22 cellular contexts compared by ENCODE assay signal in genomic region chr4:75742451-75742850, GRCh38. TPM values are rescaled to one million over a fixed set of nuclear protein-coding genes. Genes with fewer than 3 reads are reported as not detected.
DNase-seq lines count a peak whose midpoint lies in the region; TF ChIP-seq lines count a peak whose summit lies in the region.
"Had no signal": no experiment of that assay in that cellular context is flagged by ENCODE, and none has a peak within 500 bp of the region (broad histone marks: within the 10 kb centered on the region; RNA-seq: fewer than 3 reads in every experiment).

No MANE protein-coding gene starts in this region.

- TF ChIP-seq CTCF in fibroblast of the aortic adventitia (IDR thresholded peaks at IDR 0.05; ENCODE audit: insufficient read depth, low read length) = no peak
- no peak for TF ChIP-seq CTCF in brain microvascular endothelial cell (IDR thresholded peaks at IDR 0.05; ENCODE audit: low read depth, low read length, missing control alignments)

- H3K27me3 ChIP-seq in trophoblast cell (ENCODE audit: insufficient read depth, low read length) = no peaks in the 10 kb centered on the region
- H3K27me3 ChIP-seq in brain microvascular endothelial cell (replicated peaks) = no peaks in the 10 kb centered on the region
- H3K27me3 ChIP-seq: BE2C, BLaER1 had no signal

- H3K27ac ChIP-seq in trophoblast cell (ENCODE audit: low read depth, low read length) = no peak overlapping the region
- no peak overlapping the region for H3K27ac ChIP-seq in brain microvascular endothelial cell
- H3K27ac ChIP-seq: BLaER1 had no signal

- no peak overlapping the region for H4K91ac ChIP-seq in trophoblast cell (ENCODE audit: low read depth, low read length)

- H3K79me2 ChIP-seq in trophoblast cell (ENCODE audit: control insufficient read depth, insufficient read depth, low read length, poor library complexity) = no peaks in the 10 kb centered on the region

- peak; percentile 15 for DNase-seq in fibroblast of the aortic adventitia (ENCODE audit: low read depth)
- DNase-seq in trophoblast cell = peak; percentile 38 to 98
- peak; percentile 3 for DNase-seq in superior temporal gyrus (ENCODE audit: extremely low spot score)
- DNase-seq in GF-D8 (lab: John Stamatoyannopoulos, UW) = no peak
- no peak for DNase-seq in brain microvascular endothelial cell
- DNase-seq in activated T-cell treated with anti-CD3 and anti-CD28 coated beads, Interleukin-2, amount 50 U/mL, for 48 hours = no peak
- DNase-seq: 8988T; ACHN; BE2C; C1 segment of cervical spinal cord; CD4-positive, alpha-beta memory T cell; CD4-positive, CD25-positive, alpha-beta regulatory T cell; CD8-positive, alpha-beta memory T cell; COR-L47; DMS 273 treated with DMSO at 0.1 percent for 48 hours; DMS153; DMS53; DMS79; DND-41; EL; GDM1 had no signal

- no peaks in the 10 kb centered on the region for H3K4me1 ChIP-seq in trophoblast cell (ENCODE audit: control insufficient read depth in 1 of 2, insufficient read depth in 2 of 2, low read length in 2 of 2)
- H3K4me1 ChIP-seq: BE2C had no signal

- no peak overlapping the region for H2BK120ac ChIP-seq in trophoblast cell (ENCODE audit: insufficient read depth, low read length, poor library complexity)

- H3K23ac ChIP-seq in trophoblast cell (ENCODE audit: low read length) = no peak overlapping the region

- no peak overlapping the region for H2AK5ac ChIP-seq in trophoblast cell (ENCODE audit: low read length)

- H2BK5ac ChIP-seq in trophoblast cell (ENCODE audit: low read depth, low read length, poor library complexity) = no peak overlapping the region

- no peak overlapping the region for H4K12ac ChIP-seq in trophoblast cell (ENCODE audit: low read depth, low read length)

- H4K8ac ChIP-seq in trophoblast cell (ENCODE audit: low read depth, low read length) = no peak overlapping the region

- no peak overlapping the region for H3K4ac ChIP-seq in trophoblast cell (ENCODE audit: low read depth, low read length)

- no peaks in the 10 kb centered on the region for H3K36me3 ChIP-seq in trophoblast cell (ENCODE audit: control insufficient read depth in 1 of 2, insufficient read depth in 2 of 2, low read length in 2 of 2)
- H3K36me3 ChIP-seq in brain microvascular endothelial cell (replicated peaks) = no peaks in the 10 kb centered on the region
- H3K36me3 ChIP-seq: BE2C had no signal

- H3K9me3 ChIP-seq in trophoblast cell (ENCODE audit: insufficient read depth, low read depth, low read length) = no peaks in the 10 kb centered on the region
- H3K9me3 ChIP-seq: BE2C had no signal

- no peak overlapping the region for H3K18ac ChIP-seq in trophoblast cell (ENCODE audit: low read length)

- H2BK12ac ChIP-seq in trophoblast cell (ENCODE audit: low read length) = no peak overlapping the region

- no peak overlapping the region for H3K14ac ChIP-seq in trophoblast cell (ENCODE audit: low read length)

- H2AFZ ChIP-seq in trophoblast cell (ENCODE audit: insufficient read depth, low read length, poor library complexity) = no peak overlapping the region

- in situ Hi-C loops in brain microvascular endothelial cell (cut with HindIII; ENCODE audit: low pct_ligation_motif_present, low sequenced_read_pairs) = no loop called here

- no peak overlapping the region for H3K9ac ChIP-seq in trophoblast cell (ENCODE audit: low read length)
- H3K9ac ChIP-seq: BLaER1 had no signal

- no peaks in the 10 kb centered on the region for H3K79me1 ChIP-seq in trophoblast cell (ENCODE audit: low read length)

- H3K4me3 ChIP-seq in fibroblast of the aortic adventitia (ENCODE audit: low read depth, low read length) (no peak overlapping the region), trophoblast cell (ENCODE audit: low read depth, low read length) (no peak overlapping the region), brain microvascular endothelial cell (ENCODE audit: low read depth, low read length) (no peak overlapping the region)
- H3K4me3 ChIP-seq: BLaER1 had no signal

- no peak overlapping the region for H3K4me2 ChIP-seq in trophoblast cell (ENCODE audit: low read length)
- H3K4me2 ChIP-seq: BLaER1 had no signal

RNA-seq across cellular contexts. Expression of gene USO1, which starts 18.1 kb away (rescaled TPM):
- 75.5 and 124 TPM in 2 replicates for total RNA-seq in fibroblast of the aortic adventitia (ENCODE audit: low replicate concordance)
- 66.2 and 67.9 TPM in 2 replicates for polyA plus RNA-seq in trophoblast cell (2013)

Comparison
In these comparisons a context has a peak if more than half of its experiments do, and no peak if none do; other contexts are left out.
1. DNase-seq: peak in fibroblast of the aortic adventitia (single experiment), trophoblast cell (2 of 2) and superior temporal gyrus (single experiment); none in GF-D8 (single experiment), brain microvascular endothelial cell (single experiment) and activated T-cell treated with anti-CD3 and anti-CD28 coated beads, Interleukin-2, amount 50 U/mL, for 48 hours (0 of 2).